Comparison of ENCODE assay signal across 30 cellular contexts in the genomic region with DNA sequence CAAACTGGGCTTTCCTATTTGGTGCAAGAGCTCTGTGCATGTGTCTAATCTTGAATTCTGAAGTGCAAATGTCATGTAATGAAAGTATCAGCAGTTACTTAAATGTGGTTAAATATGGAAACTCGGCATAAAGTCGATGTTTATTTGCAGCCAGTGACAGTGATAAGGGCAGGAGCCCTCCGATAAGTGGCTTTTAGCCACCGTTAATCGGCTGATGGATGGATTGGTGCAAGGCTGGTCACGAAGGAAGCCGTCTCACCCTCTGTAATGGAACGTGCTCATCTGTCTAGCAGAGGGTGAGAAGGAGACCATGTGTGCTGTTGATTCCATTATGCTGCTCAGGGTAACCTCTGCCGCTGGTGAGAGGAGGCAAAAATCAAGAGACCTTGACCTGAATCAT.
"Had no signal": no experiment of that assay in that cellular context is flagged by ENCODE, and none has a peak within 500 bp of the region (broad histone marks: within the 10 kb centered on the region; RNA-seq: fewer than 3 reads in every experiment).

No MANE protein-coding gene starts in this region.

- H3K27ac Mint-ChIP-seq: activated CD4-positive, alpha-beta memory T cell treated with anti-CD3 and anti-CD28 coated beads, Interleukin-2, amount 10 ng/mL, durations not matched to agents 7 days and 5 days; activated CD4-positive, alpha-beta T cell treated with anti-CD3 and anti-CD28 coated beads for 36 hours; activated naive CD4-positive, alpha-beta T cell treated with anti-CD3 and anti-CD28 coated beads for 36 hours; activated naive CD8-positive, alpha-beta T cell; activated T-helper 17 cell treated with anti-CD3 and anti-CD28 coated beads, Interleukin-2, amount 50 U/mL, for 72 hours; T-cell had no signal

- ATAC-seq: activated CD4-positive, alpha-beta T cell treated with anti-CD3 and anti-CD28 coated beads for 36 hours; activated T-helper 17 cell treated with anti-CD3 and anti-CD28 coated beads, Interleukin-2, amount 50 U/mL, for 72 hours; T-cell had no signal

- H3K9me3 Mint-ChIP-seq: activated CD4-positive, alpha-beta memory T cell treated with anti-CD3 and anti-CD28 coated beads, Interleukin-2, amount 10 ng/mL, durations not matched to agents 7 days and 5 days; activated naive CD4-positive, alpha-beta T cell treated with anti-CD3 and anti-CD28 coated beads for 36 hours; activated T-helper 17 cell treated with anti-CD3 and anti-CD28 coated beads, Interleukin-2, amount 50 U/mL, for 72 hours; brain; T-cell had no signal

- DNase-seq: activated CD4-positive, alpha-beta memory T cell treated with anti-CD3 and anti-CD28 coated beads, Interleukin-2, amount 10 ng/mL, durations not matched to agents 7 days and 5 days; activated CD4-positive, alpha-beta T cell treated with anti-CD3 and anti-CD28 coated beads for 36 hours; activated CD4-positive, alpha-beta T cell treated with anti-CD3 and anti-CD28 coated beads, Interleukin-2, amount 50 U/mL, for 1 hour; activated CD4-positive, CD25-positive, alpha-beta regulatory T cell; activated gamma-delta T cell; activated naive CD4-positive, alpha-beta T cell treated with anti-CD3 and anti-CD28 coated beads for 36 hours; activated T-cell treated with anti-CD3 and anti-CD28 coated beads for 4 hours; activated T-cell treated with anti-CD3 and anti-CD28 coated beads, Interleukin-2, amount 50 U/mL, for 48 hours; amygdala; MM.1S; NCI-H1105; NCI-H1436; NCI-H1694 treated with DMSO at 0.1 percent for 48 hours; NCI-H2081 treated with DMSO at 0.1 percent for 48 hours; NCI-H446 treated with DMSO at 0.1 percent for 48 hours; NCI-H524 treated with DMSO at 0.1 percent for 48 hours; NCI-H748 treated with DMSO at 0.1 percent for 48 hours; NK-92 treated with Interleukin-12 subunit alpha and Interleukin-12 subunit beta, amount 100 ng/mL, for 24 hours; OCI-M1; Peyer's patch; SHP77 treated with DMSO at 0.1 percent for 48 hours; T-cell; T-helper 2 cell; T1000 had no signal

- H3K4me1 Mint-ChIP-seq: activated CD4-positive, alpha-beta memory T cell treated with anti-CD3 and anti-CD28 coated beads, Interleukin-2, amount 10 ng/mL, durations not matched to agents 7 days and 5 days; activated CD4-positive, alpha-beta T cell treated with anti-CD3 and anti-CD28 coated beads for 36 hours; activated T-helper 17 cell treated with anti-CD3 and anti-CD28 coated beads, Interleukin-2, amount 50 U/mL, for 72 hours; brain; T-cell had no signal

- H3K4me1 ChIP-seq: Peyer's patch had no signal

- H3K36me3 Mint-ChIP-seq: activated naive CD8-positive, alpha-beta T cell; brain; T-cell had no signal

- H3K4me3 Mint-ChIP-seq: activated CD4-positive, alpha-beta memory T cell treated with anti-CD3 and anti-CD28 coated beads, Interleukin-2, amount 10 ng/mL, durations not matched to agents 7 days and 5 days; activated CD4-positive, alpha-beta T cell treated with anti-CD3 and anti-CD28 coated beads for 36 hours; activated naive CD4-positive, alpha-beta T cell treated with anti-CD3 and anti-CD28 coated beads for 36 hours; activated naive CD8-positive, alpha-beta T cell; activated T-helper 17 cell treated with anti-CD3 and anti-CD28 coated beads, Interleukin-2, amount 50 U/mL, for 72 hours; brain; T-cell had no signal

- H3K4me3 ChIP-seq: cardiac muscle cell, Peyer's patch, SK-N-MC had no signal

- H3K27ac ChIP-seq: cardiac muscle cell, Peyer's patch, RWPE1, SK-N-MC had no signal

- H3K36me3 ChIP-seq: cardiac muscle cell, Peyer's patch had no signal

- H3K27me3 ChIP-seq: cardiac muscle cell, Peyer's patch had no signal

- H3K9me3 ChIP-seq: Peyer's patch had no signal
